Comparison of ENCODE assay signal across 1 cellular context in genomic region chr1:16505870-16506269, GRCh38.
A peak's percentile ranks its signal among the peaks of the same experiment; 100 is the strongest.
TF ChIP-seq lines count a peak whose summit lies in the region.

No MANE protein-coding gene starts in this region.

TF ChIP-seq in HepG2, 621 proteins besides CTCF, POLR2A, EP300 and RAD21:
- peak; percentile 37; the same call in 1 of the 2 replicates for TF ChIP-seq THRA (CRISPR knock-in tag; IDR thresholded peaks at IDR 0.05; ENCODE audit: borderline replicate concordance)
- TF ChIP-seq RXRB (CRISPR knock-in tag; IDR thresholded peaks at IDR 0.05; ENCODE audit: borderline replicate concordance): peak; percentile 41; the same call in 1 of the 2 replicates
- TF ChIP-seq ZNF770 (CRISPR knock-in tag; IDR thresholded peaks at IDR 0.05): peak; percentile 27; the same call in 1 of the 2 replicates
- TF ChIP-seq RARA (CRISPR knock-in tag; IDR thresholded peaks at IDR 0.05): peak; percentile 83
